1 cellular context compared by ENCODE assay signal in genomic region chr14:76151398-76152332, GRCh38.
TF ChIP-seq lines count a peak whose summit lies in the region.

Gene GPATCH2L, plus strand, starts transcription at chr14:76151922. Its CDS starts 2,442 bp downstream, at chr14:76154364.

TF ChIP-seq in K562, 482 proteins besides CTCF, POLR2A, EP300 and RAD21 (continued from another document and continues in another):
- TF ChIP-seq ZBTB40 (IDR thresholded peaks at IDR 0.05) (peak; percentile 93), ZBTB40 (CRISPR knock-in tag; IDR thresholded peaks at IDR 0.05) (no peak), MAZ (CRISPR knock-in tag; conservative IDR thresholded peaks at IDR 0.05 in 1 of 2, IDR thresholded peaks at IDR 0.05 in 1 of 2) (peak in 1 of 2 experiments; percentile 66; a peak in 3 of 4 replicates), ZBTB33 (CRISPR knock-in tag; IDR thresholded peaks at IDR 0.05) (no peak), ZNF124 (CRISPR knock-in tag; IDR thresholded peaks at IDR 0.05) (0 out of 2 replicates have a peak, but pooled peaks have one; percentile 48), FOXO4 (CRISPR knock-in tag; IDR thresholded peaks at IDR 0.05) (no peak), ZC3H11A (IDR thresholded peaks at IDR 0.05; ENCODE audit: low read depth, low read length) (no peak), CBX3 (IDR thresholded peaks at IDR 0.05; ENCODE audit: borderline replicate concordance in 1 of 2, low read length in 2 of 2) (peak in 1 of 2 experiments; percentile 69; a peak in 1 of 3 replicates), LARP7 (IDR thresholded peaks at IDR 0.05) (no peak), TCF7 (IDR thresholded peaks at IDR 0.05; ENCODE audit: borderline replicate concordance) (no peak), SPI1 (IDR thresholded peaks at IDR 0.05; ENCODE audit: borderline replicate concordance, low read depth, low read length) (peak; percentile 68), KDM5B (IDR thresholded peaks at IDR 0.05; ENCODE audit: insufficient replicate concordance, low read depth, low read length) (peak; percentile 59), TAF1 (IDR thresholded peaks at IDR 0.05; ENCODE audit: control insufficient read depth, extremely low read depth, insufficient read depth, low read length, severe bottlenecking) (peak; percentile 85), GATAD2B (IDR thresholded peaks at IDR 0.05; ENCODE audit: borderline replicate concordance) (0 out of 2 replicates have a peak, but pooled peaks have one; percentile 19), CCAR2 (IDR thresholded peaks at IDR 0.05; ENCODE audit: low read depth, low read length) (no peak), FOXP1 (CRISPR knock-in tag; IDR thresholded peaks at IDR 0.05) (peak; percentile 57; the same call in 1 of the 2 replicates), ZBTB2 (IDR thresholded peaks at IDR 0.05) (no peak), ZBTB7A (IDR thresholded peaks at IDR 0.05; ENCODE audit: borderline replicate concordance, control insufficient read depth, low read depth, low read length) (peak; percentile 25; the same call in 1 of the 2 replicates), SP2 (IDR thresholded peaks at IDR 0.05; ENCODE audit: extremely low read depth, low read depth, low read length, poor library complexity, severe bottlenecking) (no peak), RBFOX2 (IDR thresholded peaks at IDR 0.05; ENCODE audit: low read depth, low read length) (peak; percentile 89), VEZF1 (CRISPR knock-in tag; IDR thresholded peaks at IDR 0.05) (peak; percentile 67), LCOR (CRISPR knock-in tag; IDR thresholded peaks at IDR 0.05) (peak; percentile 88), ELK1 (CRISPR knock-in tag; IDR thresholded peaks at IDR 0.05) (no peak), SAFB (IDR thresholded peaks at IDR 0.05; ENCODE audit: borderline replicate concordance, low read depth, low read length) (no peak), XRCC3 (IDR thresholded peaks at IDR 0.05) (no peak), TBP (optimal IDR thresholded peaks at IDR 0.05; ENCODE audit: low read depth, low read length) (peak; percentile 43), HMG20A (CRISPR knock-in tag; conservative IDR thresholded peaks at IDR 0.05) (no peak), USF1 (CRISPR knock-in tag; IDR thresholded peaks at IDR 0.05) (peak; percentile 22; the same call in 1 of the 2 replicates), FIP1L1 (IDR thresholded peaks at IDR 0.05; ENCODE audit: low read depth, low read length, poor library complexity, severe bottlenecking) (peak; percentile 28), TFAP4 (CRISPR knock-in tag; IDR thresholded peaks at IDR 0.05; ENCODE audit: borderline replicate concordance) (peak; percentile 73; the same call in 1 of the 2 replicates), MBD1 (CRISPR knock-in tag; IDR thresholded peaks at IDR 0.05) (no peak), PHF20 (IDR thresholded peaks at IDR 0.05; ENCODE audit: partially characterized antibody) (peak; percentile 26), ATF7 (IDR thresholded peaks at IDR 0.05) (peak; percentile 56; the same call in 1 of the 2 replicates), HSF4 (CRISPR knock-in tag; IDR thresholded peaks at IDR 0.05; ENCODE audit: borderline replicate concordance) (no peak), TRIM25 (IDR thresholded peaks at IDR 0.05; ENCODE audit: borderline replicate concordance) (no peak)
